In the genomic region with DNA sequence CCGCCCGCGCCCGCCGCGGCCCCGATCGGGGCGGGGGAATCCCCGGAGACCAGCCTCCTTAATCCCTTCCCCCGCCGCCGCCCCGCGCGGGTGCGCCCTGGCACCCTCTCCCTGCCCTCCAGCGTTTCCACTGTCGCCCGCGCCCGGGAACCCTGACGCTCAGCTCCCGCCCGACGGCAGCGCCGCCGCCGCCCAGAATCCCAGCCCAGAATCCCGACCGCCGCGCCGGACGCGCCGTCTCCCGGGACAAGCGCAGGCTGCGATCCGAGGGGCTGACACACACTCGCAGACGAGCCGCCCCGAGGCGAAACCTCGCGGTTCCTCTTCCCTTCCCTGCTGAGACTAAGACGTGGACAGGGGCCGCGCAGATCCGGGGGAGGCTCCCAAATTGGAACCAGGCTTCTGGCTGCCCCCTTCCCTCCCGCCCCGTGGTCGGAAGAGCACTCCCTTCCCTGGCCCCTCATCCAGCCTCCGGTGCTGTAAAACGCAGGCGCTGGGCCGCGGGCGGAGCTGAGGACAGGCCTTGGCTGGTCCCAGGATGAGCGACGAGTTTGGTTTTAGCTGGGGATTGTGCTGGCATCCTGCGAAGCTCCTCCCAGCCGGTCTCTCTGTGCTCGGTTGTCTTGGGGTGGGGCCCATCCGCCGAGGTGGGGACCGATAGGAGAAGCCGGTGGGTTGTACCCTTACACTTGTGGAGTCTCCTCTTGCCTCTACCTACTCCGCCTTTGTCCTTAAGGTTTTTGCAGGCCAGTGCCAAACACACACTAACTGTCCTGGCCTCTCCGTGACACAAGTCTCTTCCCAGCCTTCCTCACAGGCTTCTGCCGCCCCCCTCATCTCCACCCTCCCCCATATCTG, we compare ENCODE assay signal across 8 cellular contexts. TPM values are rescaled to one million over a fixed set of nuclear protein-coding genes. Genes with fewer than 3 reads are reported as not detected.
A peak's percentile ranks its signal among the peaks of the same experiment; 100 is the strongest.
DNase-seq lines count a peak whose midpoint lies in the region; ATAC-seq, FAIRE-seq and TF ChIP-seq lines count a peak whose summit lies in the region.

No MANE protein-coding gene starts in this region.

- H3K27me3 Mint-ChIP-seq in stimulated activated naive B cell treated with anti-CD40 and anti-IgM and Interleukin-4, amounts not matched to agents 10 μg/mL and 1 μg/mL and 100 μg/mL, for 72 hours, result peaks cover 23 to 30% of the 10 kb centered on the region in 2 donors

- dilution Hi-C loops in keratinocyte (cut with MboI; ENCODE audit: extremely low pct_ligation_motif_present, low sequenced_read_pairs), result no loop called here

- peak overlapping the region; percentile 97 for H3K27ac Mint-ChIP-seq in stimulated activated naive B cell treated with anti-CD40 and anti-IgM and Interleukin-4, amounts not matched to agents 10 μg/mL and 1 μg/mL and 100 μg/mL, for 72 hours

- peaks cover 34% of the 10 kb centered on the region for H3K79me2 ChIP-seq in keratinocyte (ENCODE audit: control insufficient read depth, insufficient read depth, low read length)

- H3K4me1 ChIP-seq in Peyer's patch (peaks cover 0 to 31% (median 10%) of the 10 kb centered on the region in 4 donors), keratinocyte (ENCODE audit: control insufficient read depth, extremely low read depth, insufficient read depth, low read length) (peaks cover 54% of the 10 kb centered on the region)

- peak overlapping the region; percentile 95 to 98 for H3K4me3 Mint-ChIP-seq in stimulated activated naive B cell treated with anti-CD40 and anti-IgM and Interleukin-4, amounts not matched to agents 10 μg/mL and 1 μg/mL and 100 μg/mL, for 72 hours

- H4K20me1 ChIP-seq in keratinocyte (ENCODE audit: control insufficient read depth, extremely low read depth, insufficient read depth, low read length), result no peaks in the 10 kb centered on the region

- H3K36me3 ChIP-seq in Peyer's patch, result no peaks in the 10 kb centered on the region
- H3K36me3 ChIP-seq in keratinocyte (ENCODE audit: control insufficient read depth in 2 of 2, extremely low read depth in 1 of 2, insufficient read depth in 2 of 2, low read length in 2 of 2), result peaks cover 6 to 24% of the 10 kb centered on the region in 2 experiments

- H3K9me3 Mint-ChIP-seq in stimulated activated naive B cell treated with anti-CD40 and anti-IgM and Interleukin-4, amounts not matched to agents 10 μg/mL and 1 μg/mL and 100 μg/mL, for 72 hours, result no peaks in the 10 kb centered on the region

- in situ Hi-C loops in GM13977 (cut with MboI; ENCODE audit: low pct_unique_long_range_greater_than_20kb, low sequenced_read_pairs, unreplicated experiment), result no loop called here

- H3K9ac ChIP-seq in keratinocyte (ENCODE audit: control insufficient read depth, extremely low read depth, insufficient read depth, low read length), result peak overlapping the region; percentile 94

- H3K27me3 ChIP-seq in Peyer's patch, result no peaks in the 10 kb centered on the region
- H3K27me3 ChIP-seq in keratinocyte (ENCODE audit: control insufficient read depth, extremely low read depth, insufficient read depth, low read length), result no peaks in the 10 kb centered on the region

- H3K9me3 ChIP-seq in Peyer's patch, result no peaks in the 10 kb centered on the region
- H3K9me3 ChIP-seq in keratinocyte (ENCODE audit: control insufficient read depth, low read depth, low read length), result no peaks in the 10 kb centered on the region

- peak; percentile 61 for DNase-seq in AG09319 (ENCODE audit: extremely low read depth, low read depth)
- peak; percentile 58 for DNase-seq in GM13977 (ENCODE audit: low spot score)
- peak; percentile 18 to 81 (median 71) for DNase-seq in Peyer's patch
- DNase-seq in caudate nucleus (lab: John Stamatoyannopoulos, UW), result peak in 24 of 61 donors; percentile 17 to 78 (median 52)
- DNase-seq in keratinocyte (ENCODE audit: low read depth, low spot score), result peak; percentile 64
- peak; percentile 37 for DNase-seq in stimulated activated naive B cell treated with anti-CD40 and anti-IgM and Interleukin-4, amounts not matched to agents 10 μg/mL and 1 μg/mL and 100 μg/mL, for 72 hours

- H3K4me3 ChIP-seq in Peyer's patch (peak overlapping the region; percentile 56 to 75 (median 63)), keratinocyte (ENCODE audit: control insufficient read depth in 2 of 3, extremely low read depth in 1 of 3, insufficient read depth in 2 of 3, low read depth in 1 of 3, low read length in 3 of 3) (peak overlapping the region; percentile 67 to 74 (median 73))

- TF ChIP-seq CTCF in AG09319 (IDR thresholded peaks at IDR 0.05; ENCODE audit: low read depth, low read length), result no peak
- TF ChIP-seq CTCF in GM13977 (IDR thresholded peaks at IDR 0.05; ENCODE audit: extremely low read depth, insufficient read depth, missing control alignments), result no peak
- TF ChIP-seq CTCF in Peyer's patch (IDR thresholded peaks at IDR 0.05), result no peak
- TF ChIP-seq CTCF in keratinocyte (optimal IDR thresholded peaks at IDR 0.05 in 1 of 3, IDR thresholded peaks at IDR 0.05 in 1 of 3, conservative IDR thresholded peaks at IDR 0.05 in 1 of 3; ENCODE audit: extremely low read depth in 1 of 3, insufficient read depth in 2 of 3, low read length in 3 of 3), result no peak

- peaks cover 13 to 24% of the 10 kb centered on the region in 2 donors for H3K4me1 Mint-ChIP-seq in stimulated activated naive B cell treated with anti-CD40 and anti-IgM and Interleukin-4, amounts not matched to agents 10 μg/mL and 1 μg/mL and 100 μg/mL, for 72 hours

- no peaks in the 10 kb centered on the region for H3K9me1 ChIP-seq in keratinocyte (ENCODE audit: control insufficient read depth, extremely low read depth, insufficient read depth, low read length)

- TF ChIP-seq POLR2A in Peyer's patch (IDR thresholded peaks at IDR 0.05), result no peak

- ATAC-seq in HG02981 (IDR thresholded peaks at IDR 0.05; ENCODE audit: unreplicated experiment) (peak; percentile 38), HG03139 (IDR thresholded peaks at IDR 0.05; ENCODE audit: unreplicated experiment) (no peak)
- peak; percentile 71 to 72 for ATAC-seq in stimulated activated naive B cell treated with anti-CD40 and anti-IgM and Interleukin-4, amounts not matched to agents 10 μg/mL and 1 μg/mL and 100 μg/mL, for 72 hours (replicated peaks)

- H3K27ac ChIP-seq in Peyer's patch (peak overlapping the region; percentile 76 to 92 (median 80)), caudate nucleus (ENCODE audit: low read depth, low read length) (peak overlapping the region; percentile 70), keratinocyte (ENCODE audit: control insufficient read depth, insufficient read depth, low read length) (peak overlapping the region; percentile 93)

- H3K4me2 ChIP-seq in keratinocyte (ENCODE audit: control insufficient read depth, extremely low read depth, insufficient read depth, low read depth, low read length), result peak overlapping the region; percentile 73

- H3K36me3 Mint-ChIP-seq in stimulated activated naive B cell treated with anti-CD40 and anti-IgM and Interleukin-4, amounts not matched to agents 10 μg/mL and 1 μg/mL and 100 μg/mL, for 72 hours, result peaks cover 0 to 1% of the 10 kb centered on the region in 2 donors

- no peak overlapping the region for H2AFZ ChIP-seq in keratinocyte (ENCODE audit: control insufficient read depth, low read length)

- FAIRE-seq in keratinocyte (lab: Jason Lieb, UNC), result peak; percentile 90

RNA-seq across cellular contexts. Expression of gene MARVELD1, which starts 1.1 kb away (rescaled TPM):
- total RNA-seq in Peyer's patch, result 10 to 100 TPM in 1 of 4 donors, 1 to 10 TPM in 3; 3.5 to 10.3 (median 7.1) TPM
- polyA plus RNA-seq in keratinocyte, result 24.0 to 85.1 TPM (median 39.7 TPM) in 3 replicates
- polyA plus RNA-seq in keratinocyte (2011; ENCODE audit: low read depth), result 3.6 TPM
- 54.3 and 80.9 TPM in 2 replicates for polyA plus RNA-seq in keratinocyte (2011; cell fraction: cytosol; rRNA removed)
- 88.1 and 97.3 TPM in 2 replicates for polyA plus RNA-seq in keratinocyte (2011; cell fraction: nucleus; rRNA removed)
- polyA plus RNA-seq in keratinocyte (2012; ENCODE audit: low replicate concordance), result 16.9 and 47.1 TPM in 2 replicates
- 26.4 to 53.8 TPM (median 34.8 TPM) in 3 replicates for polyA minus RNA-seq in keratinocyte
- 62.7 TPM for polyA minus RNA-seq in keratinocyte (2011; cell fraction: cytosol; rRNA and poly(A)+ RNA removed)
- 26.9 and 36.7 TPM in 2 replicates for polyA minus RNA-seq in keratinocyte (2011; cell fraction: nucleus; rRNA and poly(A)+ RNA removed)

RNA-seq across cellular contexts. Expression of gene ZFYVE27, which starts 22.3 kb away (rescaled TPM):
- 100 to 1,000 TPM in 1 of 4 donors, 10 to 100 TPM in 3; 61.1 to 121 (median 89.3) TPM for total RNA-seq in Peyer's patch
- 14.2 to 23.2 TPM (median 14.3 TPM) in 3 replicates for polyA plus RNA-seq in keratinocyte
- 10.1 TPM for polyA plus RNA-seq in keratinocyte (2011; ENCODE audit: low read depth)
- polyA plus RNA-seq in keratinocyte (2011; cell fraction: cytosol; rRNA removed), result 5.8 and 6.5 TPM in 2 replicates
- polyA plus RNA-seq in keratinocyte (2011; cell fraction: nucleus; rRNA removed), result 66.2 and 75.9 TPM in 2 replicates
- polyA plus RNA-seq in keratinocyte (2012; ENCODE audit: low replicate concordance), result 10.9 and 15.3 TPM in 2 replicates
- polyA minus RNA-seq in keratinocyte, result 12.6 to 19.6 TPM (median 18.3 TPM) in 3 replicates
- polyA minus RNA-seq in keratinocyte (2011; cell fraction: cytosol; rRNA and poly(A)+ RNA removed), result 10.9 TPM
- 28.7 and 34.0 TPM in 2 replicates for polyA minus RNA-seq in keratinocyte (2011; cell fraction: nucleus; rRNA and poly(A)+ RNA removed)

RNA-seq across cellular contexts. Expression of gene AVPI1, which starts 27.6 kb away (rescaled TPM):
- total RNA-seq in Peyer's patch, result 10 to 100 TPM; 15.7 to 66.5 (median 47.4) TPM
- 22.3 to 83.2 TPM (median 48.8 TPM) in 3 replicates for polyA plus RNA-seq in keratinocyte
- polyA plus RNA-seq in keratinocyte (2011; ENCODE audit: low read depth), result 35.6 TPM
- 46.4 and 55.3 TPM in 2 replicates for polyA plus RNA-seq in keratinocyte (2011; cell fraction: cytosol; rRNA removed)
- polyA plus RNA-seq in keratinocyte (2011; cell fraction: nucleus; rRNA removed), result 55.8 and 77.0 TPM in 2 replicates
- 28.2 and 159 TPM in 2 replicates for polyA plus RNA-seq in keratinocyte (2012; ENCODE audit: low replicate concordance)
- 26.9 to 46.4 TPM (median 32.3 TPM) in 3 replicates for polyA minus RNA-seq in keratinocyte
- 62.0 TPM for polyA minus RNA-seq in keratinocyte (2011; cell fraction: cytosol; rRNA and poly(A)+ RNA removed)
- 53.1 and 56.0 TPM in 2 replicates for polyA minus RNA-seq in keratinocyte (2011; cell fraction: nucleus; rRNA and poly(A)+ RNA removed)

RNA-seq across cellular contexts. Expression of gene SFRP5, which starts 57.2 kb away (rescaled TPM):
- 10 to 100 TPM in 3 of 4 donors, not detected in 1; 18.0 to 67.3 (median 48.9) TPM for total RNA-seq in Peyer's patch
- polyA plus RNA-seq in keratinocyte, result not detected in 3 replicates
- polyA plus RNA-seq in keratinocyte (2011; ENCODE audit: low read depth), result not detected
- not detected in 2 replicates for polyA plus RNA-seq in keratinocyte (2011; cell fraction: cytosol; rRNA removed)
- polyA plus RNA-seq in keratinocyte (2011; cell fraction: nucleus; rRNA removed), result not detected in 2 replicates
- polyA plus RNA-seq in keratinocyte (2012; ENCODE audit: low replicate concordance), result 0.11 TPM in 1 of 2 replicates, not detected in the other
- not detected in 3 replicates for polyA minus RNA-seq in keratinocyte
- polyA minus RNA-seq in keratinocyte (2011; cell fraction: cytosol; rRNA and poly(A)+ RNA removed), result not detected
- not detected in 2 replicates for polyA minus RNA-seq in keratinocyte (2011; cell fraction: nucleus; rRNA and poly(A)+ RNA removed)
